11 cellular contexts compared by ENCODE assay signal in genomic region chr14:31944256-31945073, GRCh38.
A peak's percentile ranks its signal among the peaks of the same experiment; 100 is the strongest.
DNase-seq lines count a peak whose midpoint lies in the region; ATAC-seq and TF ChIP-seq lines count a peak whose summit lies in the region.
"Had no signal": no experiment of that assay in that cellular context is flagged by ENCODE, and none has a peak within 500 bp of the region (broad histone marks: within the 10 kb centered on the region; RNA-seq: fewer than 3 reads in every experiment).

No MANE protein-coding gene starts in this region.

- H3K27ac ChIP-seq in epithelial cell of prostate (peak overlapping the region; percentile 31), suprapubic skin (peak overlapping the region; percentile 11)

- ATAC-seq in activated T-cell treated with anti-CD3 and anti-CD28 coated beads, Interleukin-2, amount 50 U/mL, for 4 hours = peak; percentile 23 to 36
- ATAC-seq in GM21381 (IDR thresholded peaks at IDR 0.05; ENCODE audit: unreplicated experiment) = no peak
- no peak for ATAC-seq in HG03442 (IDR thresholded peaks at IDR 0.05; ENCODE audit: unreplicated experiment)
- ATAC-seq in GM21526 (IDR thresholded peaks at IDR 0.05; ENCODE audit: low FRiP score, unreplicated experiment) = no peak

- peak overlapping the region; percentile 19 for H3K4me3 Mint-ChIP-seq in activated T-cell treated with anti-CD3 and anti-CD28 coated beads, Interleukin-2, amount 50 U/mL, for 4 hours

- no peak for TF ChIP-seq EP300 in suprapubic skin (IDR thresholded peaks at IDR 0.05)

- H3K27me3 Mint-ChIP-seq in activated T-cell treated with anti-CD3 and anti-CD28 coated beads, Interleukin-2, amount 50 U/mL, for 4 hours (ENCODE audit: low read depth) = no peaks in the 10 kb centered on the region

- H3K27me3 ChIP-seq in suprapubic skin = no peaks in the 10 kb centered on the region

- no peaks in the 10 kb centered on the region for H3K36me3 ChIP-seq in suprapubic skin

- WGBS in suprapubic skin = 42% methylated on average over 12 of the region's 13 CpGs

- no peak for DNase-seq in activated T-cell treated with anti-CD3 and anti-CD28 coated beads, Interleukin-2, amount 50 U/mL, for 4 hours
- no peak for DNase-seq in activated T-cell treated with anti-CD3 and anti-CD28 coated beads for 4 hours
- DNase-seq in NCI-H446 treated with DMSO at 0.1 percent for 48 hours (lab: John Stamatoyannopoulos, UW) = peak; percentile 99
- DNase-seq in epithelial cell of prostate (ENCODE audit: low read depth, low spot score) = no peak
- DNase-seq in suprapubic skin (ENCODE audit: low spot score in 2 of 2) = no peak
- DNase-seq: activated naive CD4-positive, alpha-beta T cell; NK-92 treated with Interleukin-12 subunit alpha and Interleukin-12 subunit beta, amount 100 ng/mL, for 24 hours; stimulated activated naive CD4-positive, alpha-beta T cell treated with Interleukin-2 at 50 U/mL for 16 hours had no signal

- H3K9me3 ChIP-seq in suprapubic skin = no peaks in the 10 kb centered on the region

- TF ChIP-seq POLR2A in suprapubic skin (IDR thresholded peaks at IDR 0.05) = no peak

- H3K4me1 Mint-ChIP-seq in activated T-cell treated with anti-CD3 and anti-CD28 coated beads, Interleukin-2, amount 50 U/mL, for 4 hours (ENCODE audit: low read depth) = peaks cover 42% of the 10 kb centered on the region

- peaks cover 11% of the 10 kb centered on the region for H3K4me1 ChIP-seq in suprapubic skin

- no peaks in the 10 kb centered on the region for H3K9me3 Mint-ChIP-seq in activated T-cell treated with anti-CD3 and anti-CD28 coated beads, Interleukin-2, amount 50 U/mL, for 4 hours

- no peaks in the 10 kb centered on the region for H3K36me3 Mint-ChIP-seq in activated T-cell treated with anti-CD3 and anti-CD28 coated beads, Interleukin-2, amount 50 U/mL, for 4 hours (ENCODE audit: insufficient read depth)

- H3K4me3 ChIP-seq in suprapubic skin = no peak overlapping the region

- TF ChIP-seq CTCF in suprapubic skin (IDR thresholded peaks at IDR 0.05) = no peak

Comparison
In these comparisons a context has a peak if more than half of its experiments do, and no peak if none do; other contexts are left out.
1. ATAC-seq: peak in activated T-cell treated with anti-CD3 and anti-CD28 coated beads, Interleukin-2, amount 50 U/mL, for 4 hours (2 of 2); none in GM21381 (single experiment), HG03442 (single experiment) and GM21526 (single experiment).